In the genomic region with DNA sequence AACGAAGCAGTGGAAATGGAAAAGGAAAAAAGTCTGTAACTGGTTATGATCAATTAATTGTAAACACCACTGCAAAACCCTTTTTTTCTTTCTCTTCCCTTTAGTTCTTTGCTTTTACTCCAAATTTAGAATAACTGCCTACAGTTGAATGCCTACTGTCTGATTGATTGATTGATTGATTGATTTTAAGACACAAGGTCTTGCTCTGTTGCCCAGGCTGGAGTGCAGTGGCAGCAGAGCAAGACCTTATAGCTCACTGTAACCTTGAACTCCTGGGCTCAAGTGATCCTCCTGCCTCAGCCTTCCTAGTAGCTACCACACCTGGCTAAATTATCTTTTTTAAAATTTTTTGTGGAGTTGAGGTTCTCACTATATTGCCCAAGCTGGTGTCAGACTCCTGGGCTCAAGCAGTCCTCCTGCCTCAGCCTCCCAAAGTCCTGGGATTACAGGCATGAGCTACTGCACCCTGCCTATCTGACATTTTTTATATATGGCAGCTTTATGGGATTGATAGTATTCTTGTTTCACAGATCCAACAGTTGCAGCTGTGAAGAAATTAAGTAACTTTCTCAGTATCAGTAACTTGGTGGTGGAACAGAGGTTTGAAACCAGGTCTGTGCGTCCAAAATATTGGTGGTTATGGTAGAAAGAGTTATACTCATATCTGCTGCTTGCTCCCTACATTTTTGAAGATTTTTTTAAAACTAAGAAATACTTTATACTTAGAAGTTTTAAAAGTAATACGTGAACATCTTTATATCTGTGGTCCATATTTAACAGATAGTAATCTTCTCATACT, we compare ENCODE assay signal across 1 cellular context.
TF ChIP-seq lines count a peak whose summit lies in the region.

No MANE protein-coding gene starts in this region.

TF ChIP-seq in GM12878, 131 proteins besides CTCF, POLR2A, EP300 and RAD21:
- TF ChIP-seq FOXM1 (IDR thresholded peaks at IDR 0.05; ENCODE audit: low read depth, low read length) (peak; percentile 30; the same call in 1 of the 2 replicates), EED (IDR thresholded peaks at IDR 0.05; ENCODE audit: low read depth) (no peak), HCFC1 (IDR thresholded peaks at IDR 0.05; ENCODE audit: low read length) (no peak), NR2C1 (IDR thresholded peaks at IDR 0.05) (no peak), IKZF2 (IDR thresholded peaks at IDR 0.05) (0 out of 4 replicates have a peak, but pooled peaks of 1 of the 2 experiments have one; percentile 21), MTA3 (IDR thresholded peaks at IDR 0.05; ENCODE audit: borderline replicate concordance, low read length) (no peak), NBN (IDR thresholded peaks at IDR 0.05) (no peak), SMC3 (IDR thresholded peaks at IDR 0.05; ENCODE audit: borderline replicate concordance, low read length) (no peak), GATAD2B (conservative IDR thresholded peaks at IDR 0.05; ENCODE audit: low read depth) (no peak), CBX5 (IDR thresholded peaks at IDR 0.05; ENCODE audit: low read depth) (no peak), MEF2A (IDR thresholded peaks at IDR 0.05; ENCODE audit: insufficient read depth, low read depth, low read length) (no peak), JUNB (IDR thresholded peaks at IDR 0.05) (peak; percentile 56; the same call in 1 of the 2 replicates), TBL1XR1 (IDR thresholded peaks at IDR 0.05; ENCODE audit: low read depth, low read length) (no peak), NFIC (IDR thresholded peaks at IDR 0.05; ENCODE audit: low read depth, low read length) (peak; percentile 39; the same call in 1 of the 2 replicates), RB1 (IDR thresholded peaks at IDR 0.05; ENCODE audit: borderline replicate concordance) (no peak), POU2F2 (IDR thresholded peaks at IDR 0.05; ENCODE audit: borderline replicate concordance, low read depth, low read length) (no peak), PML (IDR thresholded peaks at IDR 0.05; ENCODE audit: low read length) (0 out of 2 replicates have a peak, but pooled peaks have one; percentile 35), WRNIP1 (IDR thresholded peaks at IDR 0.05; ENCODE audit: borderline replicate concordance, low read depth, low read length) (no peak), MXI1 (IDR thresholded peaks at IDR 0.05; ENCODE audit: low read depth, low read length) (no peak), RUNX3 (IDR thresholded peaks at IDR 0.05; ENCODE audit: low read length) (peak; percentile 54), ZNF384 (IDR thresholded peaks at IDR 0.05; ENCODE audit: borderline replicate concordance, low read depth, low read length) (no peak)
- TF ChIP-seq, protein P1, sequence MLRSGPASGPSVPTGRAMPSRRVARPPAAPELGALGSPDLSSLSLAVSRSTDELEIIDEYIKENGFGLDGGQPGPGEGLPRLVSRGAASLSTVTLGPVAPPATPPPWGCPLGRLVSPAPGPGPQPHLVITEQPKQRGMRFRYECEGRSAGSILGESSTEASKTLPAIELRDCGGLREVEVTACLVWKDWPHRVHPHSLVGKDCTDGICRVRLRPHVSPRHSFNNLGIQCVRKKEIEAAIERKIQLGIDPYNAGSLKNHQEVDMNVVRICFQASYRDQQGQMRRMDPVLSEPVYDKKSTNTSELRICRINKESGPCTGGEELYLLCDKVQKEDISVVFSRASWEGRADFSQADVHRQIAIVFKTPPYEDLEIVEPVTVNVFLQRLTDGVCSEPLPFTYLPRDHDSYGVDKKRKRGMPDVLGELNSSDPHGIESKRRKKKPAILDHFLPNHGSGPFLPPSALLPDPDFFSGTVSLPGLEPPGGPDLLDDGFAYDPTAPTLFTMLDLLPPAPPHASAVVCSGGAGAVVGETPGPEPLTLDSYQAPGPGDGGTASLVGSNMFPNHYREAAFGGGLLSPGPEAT (IDR thresholded peaks at IDR 0.05; ENCODE audit: low read depth) = no peak
- TF ChIP-seq, protein P2, sequence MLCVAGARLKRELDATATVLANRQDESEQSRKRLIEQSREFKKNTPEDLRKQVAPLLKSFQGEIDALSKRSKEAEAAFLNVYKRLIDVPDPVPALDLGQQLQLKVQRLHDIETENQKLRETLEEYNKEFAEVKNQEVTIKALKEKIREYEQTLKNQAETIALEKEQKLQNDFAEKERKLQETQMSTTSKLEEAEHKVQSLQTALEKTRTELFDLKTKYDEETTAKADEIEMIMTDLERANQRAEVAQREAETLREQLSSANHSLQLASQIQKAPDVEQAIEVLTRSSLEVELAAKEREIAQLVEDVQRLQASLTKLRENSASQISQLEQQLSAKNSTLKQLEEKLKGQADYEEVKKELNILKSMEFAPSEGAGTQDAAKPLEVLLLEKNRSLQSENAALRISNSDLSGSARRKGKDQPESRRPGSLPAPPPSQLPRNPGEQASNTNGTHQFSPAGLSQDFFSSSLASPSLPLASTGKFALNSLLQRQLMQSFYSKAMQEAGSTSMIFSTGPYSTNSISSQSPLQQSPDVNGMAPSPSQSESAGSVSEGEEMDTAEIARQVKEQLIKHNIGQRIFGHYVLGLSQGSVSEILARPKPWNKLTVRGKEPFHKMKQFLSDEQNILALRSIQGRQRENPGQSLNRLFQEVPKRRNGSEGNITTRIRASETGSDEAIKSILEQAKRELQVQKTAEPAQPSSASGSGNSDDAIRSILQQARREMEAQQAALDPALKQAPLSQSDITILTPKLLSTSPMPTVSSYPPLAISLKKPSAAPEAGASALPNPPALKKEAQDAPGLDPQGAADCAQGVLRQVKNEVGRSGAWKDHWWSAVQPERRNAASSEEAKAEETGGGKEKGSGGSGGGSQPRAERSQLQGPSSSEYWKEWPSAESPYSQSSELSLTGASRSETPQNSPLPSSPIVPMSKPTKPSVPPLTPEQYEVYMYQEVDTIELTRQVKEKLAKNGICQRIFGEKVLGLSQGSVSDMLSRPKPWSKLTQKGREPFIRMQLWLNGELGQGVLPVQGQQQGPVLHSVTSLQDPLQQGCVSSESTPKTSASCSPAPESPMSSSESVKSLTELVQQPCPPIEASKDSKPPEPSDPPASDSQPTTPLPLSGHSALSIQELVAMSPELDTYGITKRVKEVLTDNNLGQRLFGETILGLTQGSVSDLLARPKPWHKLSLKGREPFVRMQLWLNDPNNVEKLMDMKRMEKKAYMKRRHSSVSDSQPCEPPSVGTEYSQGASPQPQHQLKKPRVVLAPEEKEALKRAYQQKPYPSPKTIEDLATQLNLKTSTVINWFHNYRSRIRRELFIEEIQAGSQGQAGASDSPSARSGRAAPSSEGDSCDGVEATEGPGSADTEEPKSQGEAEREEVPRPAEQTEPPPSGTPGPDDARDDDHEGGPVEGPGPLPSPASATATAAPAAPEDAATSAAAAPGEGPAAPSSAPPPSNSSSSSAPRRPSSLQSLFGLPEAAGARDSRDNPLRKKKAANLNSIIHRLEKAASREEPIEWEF (IDR thresholded peaks at IDR 0.05; ENCODE audit: insufficient replicate concordance, low read depth, low read length) = peak; percentile 24
- TF ChIP-seq, protein P3, sequence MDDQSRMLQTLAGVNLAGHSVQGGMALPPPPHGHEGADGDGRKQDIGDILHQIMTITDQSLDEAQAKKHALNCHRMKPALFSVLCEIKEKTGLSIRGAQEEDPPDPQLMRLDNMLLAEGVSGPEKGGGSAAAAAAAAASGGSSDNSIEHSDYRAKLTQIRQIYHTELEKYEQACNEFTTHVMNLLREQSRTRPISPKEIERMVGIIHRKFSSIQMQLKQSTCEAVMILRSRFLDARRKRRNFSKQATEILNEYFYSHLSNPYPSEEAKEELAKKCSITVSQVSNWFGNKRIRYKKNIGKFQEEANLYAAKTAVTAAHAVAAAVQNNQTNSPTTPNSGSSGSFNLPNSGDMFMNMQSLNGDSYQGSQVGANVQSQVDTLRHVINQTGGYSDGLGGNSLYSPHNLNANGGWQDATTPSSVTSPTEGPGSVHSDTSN (IDR thresholded peaks at IDR 0.05; ENCODE audit: insufficient replicate concordance, low read depth, low read length) = peak; percentile 25
- TF ChIP-seq, protein P4, sequence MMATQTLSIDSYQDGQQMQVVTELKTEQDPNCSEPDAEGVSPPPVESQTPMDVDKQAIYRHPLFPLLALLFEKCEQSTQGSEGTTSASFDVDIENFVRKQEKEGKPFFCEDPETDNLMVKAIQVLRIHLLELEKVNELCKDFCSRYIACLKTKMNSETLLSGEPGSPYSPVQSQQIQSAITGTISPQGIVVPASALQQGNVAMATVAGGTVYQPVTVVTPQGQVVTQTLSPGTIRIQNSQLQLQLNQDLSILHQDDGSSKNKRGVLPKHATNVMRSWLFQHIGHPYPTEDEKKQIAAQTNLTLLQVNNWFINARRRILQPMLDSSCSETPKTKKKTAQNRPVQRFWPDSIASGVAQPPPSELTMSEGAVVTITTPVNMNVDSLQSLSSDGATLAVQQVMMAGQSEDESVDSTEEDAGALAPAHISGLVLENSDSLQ (IDR thresholded peaks at IDR 0.05) = peak; percentile 43; the same call in 1 of the 2 replicates
